ENCODE assay signal across 18 cellular contexts in the genomic region with DNA sequence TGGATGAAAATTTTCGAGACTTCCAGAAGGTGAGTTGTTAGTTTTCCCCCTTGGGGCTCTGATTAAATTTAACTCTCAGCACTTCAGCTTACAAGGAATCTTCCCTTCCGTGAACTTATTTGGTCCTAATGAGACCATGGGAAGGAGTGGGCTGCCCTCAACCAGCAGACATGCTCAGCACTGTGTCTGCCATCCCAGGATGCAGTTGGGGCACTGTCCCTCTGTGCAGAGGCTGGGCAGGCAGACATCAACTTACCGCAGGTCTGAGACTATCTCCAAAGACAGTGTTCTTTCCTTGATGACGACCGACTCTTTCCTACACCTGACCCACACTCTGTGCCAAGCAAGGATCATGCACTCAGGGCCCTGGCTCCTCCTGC. TPM values are rescaled to one million over a fixed set of nuclear protein-coding genes. Genes with fewer than 3 reads are reported as not detected.
A peak's percentile ranks its signal among the peaks of the same experiment; 100 is the strongest.
DNase-seq lines count a peak whose midpoint lies in the region; ATAC-seq and TF ChIP-seq lines count a peak whose summit lies in the region.
"Had no signal": no experiment of that assay in that cellular context is flagged by ENCODE, and none has a peak within 500 bp of the region (broad histone marks: within the 10 kb centered on the region; RNA-seq: fewer than 3 reads in every experiment).

No MANE protein-coding gene starts in this region.

- no peak for DNase-seq in activated naive CD4-positive, alpha-beta T cell treated with Interleukin-2 at 50 U/mL for 16 hours
- DNase-seq in Peyer's patch (no peak), suprapubic skin (ENCODE audit: low spot score in 2 of 2) (no peak), endothelial cell (ENCODE audit: low spot score) (no peak), EL (no peak)
- DNase-seq in effector memory CD8-positive, alpha-beta T cell = no peak
- DNase-seq: activated CD4-positive, CD25-positive, alpha-beta regulatory T cell treated with anti-CD3 and anti-CD28 coated beads, Interleukin-2, amount 50 U/mL, for 72 hours; activated gamma-delta T cell treated with Interleukin-2 at 50 U/mL for 16 hours; DMS79 treated with DMSO at 0.1 percent for 48 hours; mesendoderm; NCI-H1092; NCI-H2227 treated with DMSO at 0.1 percent for 48 hours; posterior cingulate gyrus; stimulated activated CD4-positive, alpha-beta T cell treated with anti-CD3 and anti-CD28 coated beads, Interleukin-15, amount 100 ng/mL, for 24 hours; trophoblast cell had no signal

- WGBS in suprapubic skin = 90% methylated on average over 4 of the region's 5 CpGs

- H3K27ac ChIP-seq in Peyer's patch (peak overlapping the region; percentile 67 to 78 (median 72)), suprapubic skin (peak overlapping the region; percentile 42)
- H3K27ac ChIP-seq: cardiac muscle cell had no signal

- peak overlapping the region; percentile 100 for H3K27ac Mint-ChIP-seq in activated naive CD4-positive, alpha-beta T cell treated with anti-CD3 and anti-CD28 coated beads, Interleukin-2, amount 50 U/mL, for 24 hours
- H3K27ac Mint-ChIP-seq in effector memory CD8-positive, alpha-beta T cell = peak overlapping the region in 1 of 2 donors; percentile 87
- no peak overlapping the region for H3K27ac Mint-ChIP-seq in endothelial cell (ENCODE audit: unreplicated experiment)

- no peaks in the 10 kb centered on the region for H3K27me3 Mint-ChIP-seq in activated naive CD4-positive, alpha-beta T cell treated with anti-CD3 and anti-CD28 coated beads, Interleukin-2, amount 50 U/mL, for 24 hours
- no peaks in the 10 kb centered on the region for H3K27me3 Mint-ChIP-seq in effector memory CD8-positive, alpha-beta T cell
- H3K27me3 Mint-ChIP-seq in endothelial cell (ENCODE audit: unreplicated experiment) = peaks cover 11% of the 10 kb centered on the region

- no peaks in the 10 kb centered on the region for H3K9me3 ChIP-seq in Peyer's patch
- H3K9me3 ChIP-seq in suprapubic skin = no peaks in the 10 kb centered on the region

- H3K27me3 ChIP-seq in Peyer's patch = no peaks in the 10 kb centered on the region
- no peaks in the 10 kb centered on the region for H3K27me3 ChIP-seq in suprapubic skin
- H3K27me3 ChIP-seq: cardiac muscle cell had no signal

- H3K36me3 ChIP-seq in Peyer's patch (no peaks in the 10 kb centered on the region), suprapubic skin (no peaks in the 10 kb centered on the region)
- H3K36me3 ChIP-seq: cardiac muscle cell had no signal

- peaks cover 12% of the 10 kb centered on the region for H3K36me3 Mint-ChIP-seq in activated naive CD4-positive, alpha-beta T cell treated with anti-CD3 and anti-CD28 coated beads, Interleukin-2, amount 50 U/mL, for 24 hours
- H3K36me3 Mint-ChIP-seq in effector memory CD8-positive, alpha-beta T cell (ENCODE audit: insufficient read depth) = peaks cover 24% of the 10 kb centered on the region
- H3K36me3 Mint-ChIP-seq in endothelial cell (ENCODE audit: low read depth, unreplicated experiment) = no peaks in the 10 kb centered on the region

- H3K9me3 Mint-ChIP-seq in activated naive CD4-positive, alpha-beta T cell treated with anti-CD3 and anti-CD28 coated beads, Interleukin-2, amount 50 U/mL, for 24 hours = no peaks in the 10 kb centered on the region
- H3K9me3 Mint-ChIP-seq in effector memory CD8-positive, alpha-beta T cell = no peaks in the 10 kb centered on the region
- H3K9me3 Mint-ChIP-seq in endothelial cell (ENCODE audit: unreplicated experiment) = no peaks in the 10 kb centered on the region

- peaks cover 94% of the 10 kb centered on the region for H3K4me1 Mint-ChIP-seq in activated naive CD4-positive, alpha-beta T cell treated with anti-CD3 and anti-CD28 coated beads, Interleukin-2, amount 50 U/mL, for 24 hours
- peaks cover 79 to 83% of the 10 kb centered on the region in 2 donors for H3K4me1 Mint-ChIP-seq in effector memory CD8-positive, alpha-beta T cell (ENCODE audit: low read depth in 2 of 2)
- H3K4me1 Mint-ChIP-seq in endothelial cell (ENCODE audit: unreplicated experiment) = peaks cover 25% of the 10 kb centered on the region

- TF ChIP-seq EP300 in suprapubic skin (IDR thresholded peaks at IDR 0.05) = no peak

- H3K4me1 ChIP-seq in Peyer's patch = peaks cover 2 to 35% (median 31%) of the 10 kb centered on the region in 4 donors
- H3K4me1 ChIP-seq in suprapubic skin = peaks cover 26% of the 10 kb centered on the region

- no peak for ATAC-seq in effector memory CD8-positive, alpha-beta T cell (replicated peaks)
- no peak for ATAC-seq in HG03139 (IDR thresholded peaks at IDR 0.05; ENCODE audit: unreplicated experiment)

- TF ChIP-seq CTCF in Peyer's patch (IDR thresholded peaks at IDR 0.05) (no peak), suprapubic skin (IDR thresholded peaks at IDR 0.05) (no peak), endothelial cell (IDR thresholded peaks at IDR 0.05; ENCODE audit: unreplicated experiment) (no peak)

- TF ChIP-seq POLR2A in Peyer's patch (IDR thresholded peaks at IDR 0.05) = no peak
- no peak for TF ChIP-seq POLR2A in suprapubic skin (IDR thresholded peaks at IDR 0.05)

- H3K4me3 Mint-ChIP-seq in activated naive CD4-positive, alpha-beta T cell treated with anti-CD3 and anti-CD28 coated beads, Interleukin-2, amount 50 U/mL, for 24 hours = peak overlapping the region; percentile 76
- peak overlapping the region; percentile 72 to 77 for H3K4me3 Mint-ChIP-seq in effector memory CD8-positive, alpha-beta T cell
- no peak overlapping the region for H3K4me3 Mint-ChIP-seq in endothelial cell (ENCODE audit: unreplicated experiment)

- H3K4me3 ChIP-seq in Peyer's patch = peak overlapping the region in 2 of 4 donors; percentile 4 to 25
- H3K4me3 ChIP-seq in suprapubic skin = no peak overlapping the region
- H3K4me3 ChIP-seq: cardiac muscle cell had no signal

RNA-seq across cellular contexts. Expression of gene VOPP1, which starts 36.7 kb away (rescaled TPM):
- 10 to 100 TPM; 63.9 to 79.2 (median 72.4) TPM for total RNA-seq in Peyer's patch
- total RNA-seq in suprapubic skin = 10 to 100 TPM; 15.7 to 24.9 (median 20.3) TPM
- total RNA-seq in endothelial cell (ENCODE audit: unreplicated experiment) = 54.2 TPM
